In genomic region chr18:41199212-41199611, GRCh38 we compare ENCODE assay signal across 32 cellular contexts.
DNase-seq lines count a peak whose midpoint lies in the region; ATAC-seq, FAIRE-seq and TF ChIP-seq lines count a peak whose summit lies in the region.
"Had no signal": no experiment of that assay in that cellular context is flagged by ENCODE, and none has a peak within 500 bp of the region (broad histone marks: within the 10 kb centered on the region; RNA-seq: fewer than 3 reads in every experiment).

No MANE protein-coding gene starts in this region.

- no peaks in the 10 kb centered on the region for H3K4me1 ChIP-seq in SK-N-SH (ENCODE audit: control insufficient read depth in 1 of 2, insufficient read depth in 2 of 2, low read depth in 1 of 2, low read length in 1 of 2)
- H3K4me1 ChIP-seq: A549; BE2C; BLaER1; BLaER1 treated with 17β-estradiol and CSF1 and Interleukin-3, amounts not matched to agents 10 nM and 100 nM; Caco-2 had no signal

- no peak overlapping the region for H3K27ac ChIP-seq in SK-N-SH (ENCODE audit: low read depth in 2 of 2, low read length in 1 of 2)
- H3K27ac ChIP-seq: 22Rv1; A549; BLaER1; BLaER1 treated with 17β-estradiol and CSF1 and Interleukin-3, amounts not matched to agents 10 nM and 100 nM; C4-2B had no signal

- no peak overlapping the region for H3K4me3 ChIP-seq in SK-N-SH (ENCODE audit: low read depth in 2 of 2, low read length in 1 of 2)
- H3K4me3 ChIP-seq: A549; BLaER1; BLaER1 treated with 17β-estradiol and CSF1 and Interleukin-3, amounts not matched to agents 10 nM and 100 nM had no signal

- H3K36me3 ChIP-seq in SK-N-SH (replicated peaks in 1 of 2; ENCODE audit: control insufficient read depth in 1 of 2, insufficient read depth in 2 of 2, low read length in 1 of 2), result no peaks in the 10 kb centered on the region
- H3K36me3 ChIP-seq: BE2C; BLaER1; BLaER1 treated with 17β-estradiol and CSF1 and Interleukin-3, amounts not matched to agents 10 nM and 100 nM had no signal

- TF ChIP-seq CTCF in SK-N-SH (IDR thresholded peaks at IDR 0.05) (no peak), D721Med (IDR thresholded peaks at IDR 0.05; ENCODE audit: insufficient read depth, missing control alignments) (no peak)

- no peak for DNase-seq in SK-N-SH
- no peak for DNase-seq in D721Med (ENCODE audit: insufficient read length, low spot score)
- DNase-seq: 8988T; ACHN; AML-193; BE2C; C1 segment of cervical spinal cord; Caco-2; Calu3; CD4-positive, alpha-beta memory T cell; CD4-positive, alpha-beta T cell; CD4-positive, CD25-positive, alpha-beta regulatory T cell; CD8-positive, alpha-beta memory T cell; CD8-positive, alpha-beta T cell; COR-L47; DMS 273 treated with DMSO at 0.1 percent for 48 hours; DMS153; DMS53; DMS79; DMS79 treated with DMSO at 0.1 percent for 48 hours; DND-41; EL had no signal

- no peak overlapping the region for H3K4me2 ChIP-seq in SK-N-SH
- H3K4me2 ChIP-seq: A549; BLaER1; BLaER1 treated with 17β-estradiol and CSF1 and Interleukin-3, amounts not matched to agents 10 nM and 100 nM had no signal

- no peak for TF ChIP-seq RAD21 in SK-N-SH (IDR thresholded peaks at IDR 0.05; ENCODE audit: low read length)

- POLR2A ChIA-PET in SK-N-SH (lab: Yijun Ruan, JAX), result no interaction called here

- no peak; the same call in 2 of the 3 replicates for ATAC-seq in SK-N-SH treated with all-trans-retinoic acid at 6 μM for 48 hours
- ATAC-seq in HG02571 (IDR thresholded peaks at IDR 0.05; ENCODE audit: unreplicated experiment), result no peak
- ATAC-seq in HG02981 (IDR thresholded peaks at IDR 0.05; ENCODE audit: unreplicated experiment), result no peak
- ATAC-seq: A549; CD8-positive, alpha-beta T cell had no signal

- no peaks in the 10 kb centered on the region for H3F3A ChIP-seq in SK-N-SH (replicated peaks; ENCODE audit: insufficient read depth)

- FAIRE-seq in D721Med (lab: Jason Lieb, UNC) (peak; percentile 77), colon (lab: Jason Lieb, UNC) (peak; percentile 5)
- FAIRE-seq: A204.1, A549 had no signal

- CTCF ChIA-PET in SK-N-SH (lab: Yijun Ruan, JAX), result interaction anchor here (0.7 kb wide), 2 partner anchors 9 kb away, joined by 3 read pairs; no protein-coding TSS in a partner anchor

- H3K9ac ChIP-seq in SK-N-SH, result no peak overlapping the region
- H3K9ac ChIP-seq: BLaER1; BLaER1 treated with 17β-estradiol and CSF1 and Interleukin-3, amounts not matched to agents 10 nM and 100 nM had no signal

- H3K79me2 ChIP-seq in SK-N-SH (ENCODE audit: insufficient read depth), result no peaks in the 10 kb centered on the region

- no peak overlapping the region for H2AFZ ChIP-seq in SK-N-SH (ENCODE audit: low read depth)

- H3K9me2 ChIP-seq in SK-N-SH, result no peaks in the 10 kb centered on the region

- no peak for TF ChIP-seq EP300 in SK-N-SH (IDR thresholded peaks at IDR 0.05; ENCODE audit: borderline replicate concordance in 1 of 2, low read depth in 1 of 2, low read length in 1 of 2)

- no peaks in the 10 kb centered on the region for H3K27me3 ChIP-seq in SK-N-SH (ENCODE audit: insufficient read depth)
- H3K27me3 ChIP-seq: BE2C; BLaER1; BLaER1 treated with 17β-estradiol and CSF1 and Interleukin-3, amounts not matched to agents 10 nM and 100 nM had no signal

- no peaks in the 10 kb centered on the region for H4K20me1 ChIP-seq in SK-N-SH (ENCODE audit: insufficient read depth)
- H4K20me1 ChIP-seq: BLaER1; BLaER1 treated with 17β-estradiol and CSF1 and Interleukin-3, amounts not matched to agents 10 nM and 100 nM had no signal

- H3K9me3 ChIP-seq in SK-N-SH, result no peaks in the 10 kb centered on the region
- H3K9me3 ChIP-seq: A549, BE2C, BLaER1, Caco-2 had no signal

TF ChIP-seq in SK-N-SH treated with all-trans-retinoic acid at 6 μM for 48 hours, 23 proteins besides CTCF, POLR2A, EP300 and RAD21:
- no peak for TF ChIP-seq ZNF8 (CRISPR knock-in tag; IDR thresholded peaks at IDR 0.05)
- TF ChIP-seq GLIS3 (CRISPR knock-in tag; IDR thresholded peaks at IDR 0.05), result no peak
- TF ChIP-seq PATZ1 (CRISPR knock-in tag; IDR thresholded peaks at IDR 0.05; ENCODE audit: borderline replicate concordance), result peak; percentile 60; the same call in 1 of the 2 replicates
- TF ChIP-seq ISL1 (CRISPR knock-in tag; IDR thresholded peaks at IDR 0.05), result peak; percentile 94
- TF ChIP-seq ESRRG (CRISPR knock-in tag; IDR thresholded peaks at IDR 0.05), result 0 out of 2 replicates have a peak, but pooled peaks have one; percentile 9
- TF ChIP-seq TCF4 (CRISPR knock-in tag; IDR thresholded peaks at IDR 0.05; ENCODE audit: borderline replicate concordance), result 0 out of 2 replicates have a peak, but pooled peaks have one; percentile 56
- TF ChIP-seq ZC3H10 (CRISPR knock-in tag; IDR thresholded peaks at IDR 0.05), result peak; percentile 71; the same call in 1 of the 2 replicates

TF ChIP-seq in SK-N-SH, 30 proteins besides CTCF, POLR2A, EP300 and RAD21 (continues in another document):
- no peak for TF ChIP-seq TCF12 (IDR thresholded peaks at IDR 0.05)
- TF ChIP-seq CHD2 (IDR thresholded peaks at IDR 0.05; ENCODE audit: low read length, partially characterized antibody), result no peak
- TF ChIP-seq USF2 (IDR thresholded peaks at IDR 0.05; ENCODE audit: borderline replicate concordance, low read depth, low read length), result no peak
- TF ChIP-seq FOSL2 (IDR thresholded peaks at IDR 0.05; ENCODE audit: borderline replicate concordance, low read depth), result no peak
- no peak for TF ChIP-seq MEF2A (IDR thresholded peaks at IDR 0.05; ENCODE audit: borderline replicate concordance, low read depth)
- no peak for TF ChIP-seq IRF3 (IDR thresholded peaks at IDR 0.05; ENCODE audit: low read depth, low read length)
- TF ChIP-seq RXRA (IDR thresholded peaks at IDR 0.05; ENCODE audit: borderline replicate concordance, low read depth), result no peak
- TF ChIP-seq MXI1 (IDR thresholded peaks at IDR 0.05; ENCODE audit: low read depth, low read length), result no peak
- no peak for TF ChIP-seq SIN3A (IDR thresholded peaks at IDR 0.05; ENCODE audit: borderline replicate concordance, low read depth, low read length)
- TF ChIP-seq SMC3 (IDR thresholded peaks at IDR 0.05; ENCODE audit: low read depth, low read length), result no peak
- no peak for TF ChIP-seq TEAD4 (IDR thresholded peaks at IDR 0.05; ENCODE audit: borderline replicate concordance, insufficient read depth)
- TF ChIP-seq NFIC (IDR thresholded peaks at IDR 0.05; ENCODE audit: borderline replicate concordance), result no peak
- TF ChIP-seq FOXJ3 (CRISPR knock-in tag; IDR thresholded peaks at IDR 0.05), result no peak
- TF ChIP-seq USF1 (IDR thresholded peaks at IDR 0.05; ENCODE audit: borderline replicate concordance, low read depth), result no peak
- no peak for TF ChIP-seq ZBTB33 (IDR thresholded peaks at IDR 0.05; ENCODE audit: borderline replicate concordance, low read depth)
- TF ChIP-seq RFX5 (IDR thresholded peaks at IDR 0.05; ENCODE audit: low read length), result no peak
